Comparison of ENCODE assay signal across 1 cellular context in genomic region chr6:3252861-3253596, GRCh38.
TF ChIP-seq lines count a peak whose summit lies in the region.

No MANE protein-coding gene starts in this region.

TF ChIP-seq in K562, 482 proteins besides CTCF, POLR2A, EP300 and RAD21 (continued from another document):
- no peak for TF ChIP-seq CHD7 (IDR thresholded peaks at IDR 0.05; ENCODE audit: low read depth, low read length)
- TF ChIP-seq GABPB1 (CRISPR knock-in tag; IDR thresholded peaks at IDR 0.05), result 0 out of 2 replicates have a peak, but pooled peaks have one; percentile 14
